2 cellular contexts compared by ENCODE assay signal in genomic region chr12:10033783-10034381, GRCh38.
TF ChIP-seq lines count a peak whose summit lies in the region.

No MANE protein-coding gene starts in this region.

TF ChIP-seq in SK-N-SH, 30 proteins besides CTCF, POLR2A, EP300 and RAD21 (continued from another document):
- TF ChIP-seq REST (IDR thresholded peaks at IDR 0.05; ENCODE audit: low read depth, low read length) (no peak), FOSL2 (IDR thresholded peaks at IDR 0.05; ENCODE audit: borderline replicate concordance, low read depth) (no peak), GATA2 (CRISPR knock-in tag; IDR thresholded peaks at IDR 0.05) (no peak), YY1 (IDR thresholded peaks at IDR 0.05; ENCODE audit: low read depth) (no peak), IRF3 (IDR thresholded peaks at IDR 0.05; ENCODE audit: low read depth, low read length) (no peak), ELF1 (IDR thresholded peaks at IDR 0.05) (no peak), MXI1 (IDR thresholded peaks at IDR 0.05; ENCODE audit: low read depth, low read length) (no peak), MAX (IDR thresholded peaks at IDR 0.05; ENCODE audit: low read depth) (no peak), MEF2A (IDR thresholded peaks at IDR 0.05; ENCODE audit: borderline replicate concordance, low read depth) (no peak)

TF ChIP-seq in SK-N-SH treated with all-trans-retinoic acid at 6 μM for 48 hours, 23 proteins besides CTCF, POLR2A, EP300 and RAD21 (continued from another document):
- TF ChIP-seq PPARA (CRISPR knock-in tag; IDR thresholded peaks at IDR 0.05; ENCODE audit: borderline replicate concordance) (no peak), ARNTL (CRISPR knock-in tag; IDR thresholded peaks at IDR 0.05; ENCODE audit: borderline replicate concordance, low read depth) (no peak), PATZ1 (CRISPR knock-in tag; IDR thresholded peaks at IDR 0.05; ENCODE audit: borderline replicate concordance) (no peak)
